8 cellular contexts compared by ENCODE assay signal in genomic region chr16:30473231-30474061, GRCh38. TPM values are rescaled to one million over a fixed set of nuclear protein-coding genes. Genes with fewer than 3 reads are reported as not detected.
DNase-seq lines count a peak whose midpoint lies in the region; ATAC-seq and TF ChIP-seq lines count a peak whose summit lies in the region.

No MANE protein-coding gene starts in this region.

- peaks cover 79% of the 10 kb centered on the region for H3K4me1 Mint-ChIP-seq in activated naive CD8-positive, alpha-beta T cell treated with anti-CD3 and anti-CD28 coated beads, Interleukin-2, amount 50 U/mL, for 24 hours
- no peaks in the 10 kb centered on the region for H3K4me1 Mint-ChIP-seq in glutamatergic neuron (ENCODE audit: low read depth, unreplicated experiment)

- peak overlapping the region; percentile 93 for H3K27ac Mint-ChIP-seq in activated naive CD8-positive, alpha-beta T cell treated with anti-CD3 and anti-CD28 coated beads, Interleukin-2, amount 50 U/mL, for 24 hours
- no peak overlapping the region for H3K27ac Mint-ChIP-seq in glutamatergic neuron (ENCODE audit: unreplicated experiment)

- H3K4me3 Mint-ChIP-seq in activated naive CD8-positive, alpha-beta T cell treated with anti-CD3 and anti-CD28 coated beads, Interleukin-2, amount 50 U/mL, for 24 hours, result peak overlapping the region; percentile 97
- no peak overlapping the region for H3K4me3 Mint-ChIP-seq in glutamatergic neuron (ENCODE audit: unreplicated experiment)

- DNase-seq in GM13977 (ENCODE audit: low spot score) (peak; percentile 79), T-helper 2 cell (peak in 4 of 5 experiments; percentile 36 to 64 (median 58)), HuH-7.5 (ENCODE audit: low spot score) (no peak), glutamatergic neuron (no peak)
- peak; percentile 79 for DNase-seq in activated naive CD8-positive, alpha-beta T cell treated with anti-CD3 and anti-CD28 coated beads, Interleukin-2, amount 50 U/mL, for 24 hours
- DNase-seq in stimulated activated CD4-positive, alpha-beta T cell treated with anti-CD3 and anti-CD28 coated beads, Interleukin-2, amount 100 ng/mL, for 4 hours (ENCODE audit: low read depth), result peak; percentile 49

- peak; percentile 50 for ATAC-seq in activated naive CD8-positive, alpha-beta T cell treated with anti-CD3 and anti-CD28 coated beads, Interleukin-2, amount 50 U/mL, for 24 hours
- ATAC-seq in SK-N-SH treated with all-trans-retinoic acid at 6 μM for 48 hours, result no peak
- ATAC-seq in GM19452 (IDR thresholded peaks at IDR 0.05; ENCODE audit: unreplicated experiment), result no peak

- TF ChIP-seq CTCF in GM13977 (IDR thresholded peaks at IDR 0.05; ENCODE audit: extremely low read depth, insufficient read depth, missing control alignments) (no peak), glutamatergic neuron (IDR thresholded peaks at IDR 0.05; ENCODE audit: partially characterized antibody, unreplicated experiment) (no peak)

- H3K9me3 Mint-ChIP-seq in activated naive CD8-positive, alpha-beta T cell treated with anti-CD3 and anti-CD28 coated beads, Interleukin-2, amount 50 U/mL, for 24 hours, result no peaks in the 10 kb centered on the region
- no peaks in the 10 kb centered on the region for H3K9me3 Mint-ChIP-seq in glutamatergic neuron (ENCODE audit: unreplicated experiment)

- in situ Hi-C loops in GM13977 (cut with MboI; ENCODE audit: low pct_unique_long_range_greater_than_20kb, low sequenced_read_pairs, unreplicated experiment), result no loop called here

- H3K36me3 Mint-ChIP-seq in activated naive CD8-positive, alpha-beta T cell treated with anti-CD3 and anti-CD28 coated beads, Interleukin-2, amount 50 U/mL, for 24 hours (ENCODE audit: low read depth), result peaks cover 38% of the 10 kb centered on the region
- no peaks in the 10 kb centered on the region for H3K36me3 Mint-ChIP-seq in glutamatergic neuron (ENCODE audit: unreplicated experiment)

- no peaks in the 10 kb centered on the region for H3K27me3 Mint-ChIP-seq in activated naive CD8-positive, alpha-beta T cell treated with anti-CD3 and anti-CD28 coated beads, Interleukin-2, amount 50 U/mL, for 24 hours
- H3K27me3 Mint-ChIP-seq in glutamatergic neuron (ENCODE audit: unreplicated experiment), result no peaks in the 10 kb centered on the region

TF ChIP-seq in SK-N-SH treated with all-trans-retinoic acid at 6 μM for 48 hours, 23 proteins besides CTCF, POLR2A, EP300 and RAD21:
- no peak for TF ChIP-seq CSDC2 (CRISPR knock-in tag; IDR thresholded peaks at IDR 0.05)
- no peak for TF ChIP-seq ZFP3 (CRISPR knock-in tag; IDR thresholded peaks at IDR 0.05)
- no peak for TF ChIP-seq PATZ1 (CRISPR knock-in tag; IDR thresholded peaks at IDR 0.05; ENCODE audit: borderline replicate concordance)
- no peak for TF ChIP-seq ZNF70 (CRISPR knock-in tag; IDR thresholded peaks at IDR 0.05)
- TF ChIP-seq ZC3H10 (CRISPR knock-in tag; IDR thresholded peaks at IDR 0.05), result no peak
- TF ChIP-seq ZFP30 (CRISPR knock-in tag; IDR thresholded peaks at IDR 0.05), result no peak
- no peak for TF ChIP-seq ZNF8 (CRISPR knock-in tag; IDR thresholded peaks at IDR 0.05)

RNA-seq across cellular contexts. Expression of gene ITGAL, which starts 0.9 kb away (rescaled TPM):
- not detected for total RNA-seq in glutamatergic neuron (ENCODE audit: unreplicated experiment)

RNA-seq across cellular contexts. Expression of gene SEPHS2, which starts 27.8 kb away (rescaled TPM):
- total RNA-seq in glutamatergic neuron (ENCODE audit: unreplicated experiment), result 43.2 TPM

RNA-seq across cellular contexts. Expression of gene DCTPP1, which starts 43.6 kb away (rescaled TPM):
- 37.6 TPM for total RNA-seq in glutamatergic neuron (ENCODE audit: unreplicated experiment)

RNA-seq across cellular contexts. Expression of gene ZNF768, which starts 52.9 kb away (rescaled TPM):
- total RNA-seq in glutamatergic neuron (ENCODE audit: unreplicated experiment), result 45.6 TPM

Comparison
In these comparisons a context has a peak if more than half of its experiments do, and no peak if none do; other contexts are left out.
1. DNase-seq: peak in GM13977 (single experiment), T-helper 2 cell (4 of 5), activated naive CD8-positive, alpha-beta T cell treated with anti-CD3 and anti-CD28 coated beads, Interleukin-2, amount 50 U/mL, for 24 hours (single experiment) and stimulated activated CD4-positive, alpha-beta T cell treated with anti-CD3 and anti-CD28 coated beads, Interleukin-2, amount 100 ng/mL, for 4 hours (single experiment); none in HuH-7.5 (single experiment) and glutamatergic neuron (single experiment).